ENCODE assay signal across 13 cellular contexts in the genomic region with DNA sequence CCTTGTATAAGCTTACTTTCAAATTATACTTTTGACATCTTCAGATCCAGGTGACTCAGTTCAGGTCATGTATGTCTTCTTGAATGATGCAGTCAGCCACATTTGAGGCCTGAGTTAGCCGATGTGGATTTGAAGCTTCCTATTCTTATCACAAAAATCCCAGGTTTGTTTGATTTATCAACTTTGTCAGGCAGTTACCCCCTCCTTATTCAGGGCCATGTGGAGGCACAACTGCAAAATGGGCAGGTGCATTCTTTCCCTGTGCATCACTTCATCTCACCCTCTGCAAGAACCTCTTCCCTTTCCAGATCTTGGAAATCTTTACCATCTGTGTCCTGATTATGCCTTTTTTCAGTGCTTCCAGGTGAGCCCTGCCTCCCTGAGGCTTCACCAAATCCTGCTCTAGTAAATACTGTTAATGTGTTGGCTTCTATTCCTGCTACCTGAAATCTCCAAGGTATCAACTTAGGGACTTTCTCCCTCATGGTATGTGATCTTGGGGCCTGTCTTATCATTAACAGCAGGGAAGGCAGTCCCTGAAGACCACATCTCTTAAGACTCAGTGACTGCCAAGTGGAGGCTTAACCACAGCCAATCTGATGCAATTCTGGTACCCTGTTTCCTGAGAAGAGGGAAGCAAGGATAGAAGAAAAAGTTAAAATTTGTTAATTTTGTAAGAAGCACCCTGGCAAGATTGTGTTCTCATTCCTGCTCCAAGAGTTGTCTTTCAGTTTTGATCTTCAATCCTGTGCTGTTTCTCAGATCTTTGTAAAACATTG. TPM values are rescaled to one million over a fixed set of nuclear protein-coding genes. Genes with fewer than 3 reads are reported as not detected.
"Had no signal": no experiment of that assay in that cellular context is flagged by ENCODE, and none has a peak within 500 bp of the region (broad histone marks: within the 10 kb centered on the region; RNA-seq: fewer than 3 reads in every experiment).

No MANE protein-coding gene starts in this region.

- H3K36me3 Mint-ChIP-seq: natural killer cell; stimulated activated memory B cell treated with anti-CD40 and anti-IgM and Interleukin-4, amounts not matched to agents 10 μg/mL and 1 μg/mL and 100 μg/mL, for 72 hours had no signal

- ATAC-seq: activated T-helper 17 cell treated with anti-CD3 and anti-CD28 coated beads, Interleukin-2, amount 50 U/mL, for 72 hours; natural killer cell; stimulated activated memory B cell treated with anti-CD40 and anti-IgM and Interleukin-4, amounts not matched to agents 10 μg/mL and 1 μg/mL and 100 μg/mL, for 72 hours had no signal

- DNase-seq: activated naive CD4-positive, alpha-beta T cell treated with Interleukin-2 at 50 U/mL for 16 hours; activated T-cell treated with anti-CD3 and anti-CD28 coated beads for 4 hours; anterior cingulate cortex; erythroblast; islet precursor cell; left ventricle myocardium inferior; natural killer cell; retina; stimulated activated CD4-positive, alpha-beta T cell treated with anti-CD3 and anti-CD28 coated beads, Interleukin-2, amount 100 ng/mL, for 48 hours; thyroid gland had no signal

- H3K9me3 Mint-ChIP-seq: stimulated activated memory B cell treated with anti-CD40 and anti-IgM and Interleukin-4, amounts not matched to agents 10 μg/mL and 1 μg/mL and 100 μg/mL, for 72 hours had no signal

- H3K4me1 ChIP-seq: left ventricle myocardium inferior, thyroid gland had no signal

- H3K9me3 ChIP-seq: left ventricle myocardium inferior, neutrophil, thyroid gland had no signal

- H3K27me3 ChIP-seq: neutrophil, thyroid gland had no signal

- H3K27ac Mint-ChIP-seq: activated T-helper 17 cell treated with anti-CD3 and anti-CD28 coated beads, Interleukin-2, amount 50 U/mL, for 72 hours; natural killer cell; stimulated activated memory B cell treated with anti-CD40 and anti-IgM and Interleukin-4, amounts not matched to agents 10 μg/mL and 1 μg/mL and 100 μg/mL, for 72 hours had no signal

- H3K4me3 Mint-ChIP-seq: activated T-helper 17 cell treated with anti-CD3 and anti-CD28 coated beads, Interleukin-2, amount 50 U/mL, for 72 hours; natural killer cell; stimulated activated memory B cell treated with anti-CD40 and anti-IgM and Interleukin-4, amounts not matched to agents 10 μg/mL and 1 μg/mL and 100 μg/mL, for 72 hours had no signal

- H3K4me3 ChIP-seq: left ventricle myocardium inferior, thyroid gland had no signal

- H3K4me1 Mint-ChIP-seq: activated T-helper 17 cell treated with anti-CD3 and anti-CD28 coated beads, Interleukin-2, amount 50 U/mL, for 72 hours; natural killer cell; stimulated activated memory B cell treated with anti-CD40 and anti-IgM and Interleukin-4, amounts not matched to agents 10 μg/mL and 1 μg/mL and 100 μg/mL, for 72 hours had no signal

- H3K27ac ChIP-seq: left ventricle myocardium inferior, neutrophil, thyroid gland had no signal

- H3K27me3 Mint-ChIP-seq: activated T-helper 17 cell treated with anti-CD3 and anti-CD28 coated beads, Interleukin-2, amount 50 U/mL, for 72 hours; stimulated activated memory B cell treated with anti-CD40 and anti-IgM and Interleukin-4, amounts not matched to agents 10 μg/mL and 1 μg/mL and 100 μg/mL, for 72 hours had no signal

- H3K36me3 ChIP-seq: left ventricle myocardium inferior, neutrophil, thyroid gland had no signal

RNA-seq across cellular contexts. Expression of a gene that starts 9.4 kb away (rescaled TPM):
- total RNA-seq: activated T-helper 17 cell treated with anti-CD3 and anti-CD28 coated beads, Interleukin-2, amount 50 U/mL, for 72 hours; natural killer cell had no signal
